Comparison of ENCODE assay signal across 29 cellular contexts in genomic region chr9:86713970-86714369, GRCh38.
DNase-seq lines count a peak whose midpoint lies in the region; ATAC-seq, FAIRE-seq and TF ChIP-seq lines count a peak whose summit lies in the region.
"Had no signal": no experiment of that assay in that cellular context is flagged by ENCODE, and none has a peak within 500 bp of the region (broad histone marks: within the 10 kb centered on the region; RNA-seq: fewer than 3 reads in every experiment).

No MANE protein-coding gene starts in this region.

- no peak for ATAC-seq in GM21447 (IDR thresholded peaks at IDR 0.05; ENCODE audit: unreplicated experiment)
- ATAC-seq: gastrocnemius medialis, lower lobe of right lung, natural killer cell, psoas muscle, T-helper 17 cell had no signal

- in situ Hi-C loops in astrocyte of the spinal cord (cut with HindIII; ENCODE audit: low sequenced_read_pairs), result no loop called here

- H3K4me3 ChIP-seq in astrocyte of the spinal cord (ENCODE audit: low read depth, low read length) (no peak overlapping the region), fibroblast of the aortic adventitia (ENCODE audit: low read depth, low read length) (no peak overlapping the region)
- H3K4me3 ChIP-seq: BLaER1, gastrocnemius medialis, lower lobe of right lung, psoas muscle, transverse colon had no signal

- peak; percentile 67 for DNase-seq in AG08395 (ENCODE audit: low spot score)
- DNase-seq in GM04503 (ENCODE audit: low read depth), result peak; percentile 64
- peak; percentile 17 for DNase-seq in astrocyte of the spinal cord (ENCODE audit: low read depth, low spot score)
- DNase-seq in fibroblast of the aortic adventitia (ENCODE audit: low read depth), result peak; percentile 97
- DNase-seq in GM10266 (ENCODE audit: extremely low spot score), result no peak
- DNase-seq in epidermal melanocyte (ENCODE audit: insufficient read length, low spot score), result no peak
- no peak for DNase-seq in GM12891 (ENCODE audit: insufficient read length, low spot score)
- DNase-seq: activated CD4-positive, alpha-beta T cell treated with anti-CD3 and anti-CD28 coated beads, Interleukin-2, amount 50 U/mL, for 48 hours; activated CD8-positive, alpha-beta memory T cell treated with anti-CD3 and anti-CD28 coated beads, Interleukin-2, amount 50 U/mL, for 4 hours; activated naive CD4-positive, alpha-beta T cell; DMS153; gastrocnemius medialis; GOT3; KBM-7; kidney; lower lobe of right lung; natural killer cell; NCI-H1092 treated with DMSO at 0.1 percent for 48 hours; NCI-H1930; NCI-H526; NK-92 treated with Interleukin-12 subunit alpha and Interleukin-12 subunit beta, amount 100 ng/mL, for 24 hours; occipital lobe; psoas muscle; stimulated activated CD4-positive, alpha-beta T cell treated with anti-CD3 and anti-CD28 coated beads, Interleukin-4, amount 100 ng/mL, for 24 hours; T-helper 17 cell; transverse colon had no signal

- FAIRE-seq in GM12891 (lab: Jason Lieb, UNC), result no peak
- FAIRE-seq: HTR-8/SVneo, kidney had no signal

- no peak for TF ChIP-seq POLR2A in GM12891 (IDR thresholded peaks at IDR 0.05; ENCODE audit: low read depth, low read length)

- TF ChIP-seq CTCF in astrocyte of the spinal cord (IDR thresholded peaks at IDR 0.05; ENCODE audit: low read depth, low read length) (no peak), fibroblast of the aortic adventitia (IDR thresholded peaks at IDR 0.05; ENCODE audit: insufficient read depth, low read length) (no peak), GM10266 (IDR thresholded peaks at IDR 0.05; ENCODE audit: control insufficient read depth, insufficient read depth, low read depth, missing control alignments) (no peak)

TF ChIP-seq in GM12891, 5 proteins besides CTCF, POLR2A, EP300 and RAD21:
- TF ChIP-seq POLR2AphosphoS5 (IDR thresholded peaks at IDR 0.05; ENCODE audit: low read depth, low read length) (no peak), POU2F2 (IDR thresholded peaks at IDR 0.05; ENCODE audit: low read depth, low read length) (no peak), PAX5 (IDR thresholded peaks at IDR 0.05; ENCODE audit: insufficient read depth, low read length, severe bottlenecking) (no peak), TAF1 (IDR thresholded peaks at IDR 0.05; ENCODE audit: low read depth, low read length) (no peak), SPI1 (IDR thresholded peaks at IDR 0.05; ENCODE audit: low read depth, low read length) (no peak)

Comparison
In these comparisons a context has a peak if more than half of its experiments do, and no peak if none do; other contexts are left out.
1. DNase-seq: peak in AG08395 (single experiment), GM04503 (single experiment), astrocyte of the spinal cord (single experiment) and fibroblast of the aortic adventitia (single experiment); none in GM10266 (single experiment), epidermal melanocyte (single experiment) and GM12891 (single experiment).